ENCODE assay signal across 19 cellular contexts in the genomic region with DNA sequence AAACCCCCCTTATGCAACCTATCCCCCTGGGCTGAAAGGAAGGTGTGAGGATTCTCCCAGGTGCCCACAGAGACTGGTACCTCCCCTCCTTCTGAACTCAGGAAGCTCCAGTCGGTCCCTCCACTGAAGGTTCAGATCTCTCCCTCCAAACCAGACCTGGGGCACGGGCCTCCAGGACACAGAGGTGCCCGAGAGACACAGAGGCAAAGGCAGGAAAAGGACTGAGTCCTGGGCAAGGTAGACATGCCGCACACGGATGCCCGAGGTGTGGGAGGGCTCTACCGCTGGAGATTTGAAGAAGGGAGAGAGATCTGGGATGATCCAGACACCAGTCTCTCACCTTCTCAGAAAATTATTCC. TPM values are rescaled to one million over a fixed set of nuclear protein-coding genes. Genes with fewer than 3 reads are reported as not detected.
DNase-seq lines count a peak whose midpoint lies in the region; ATAC-seq and TF ChIP-seq lines count a peak whose summit lies in the region.
"Had no signal": no experiment of that assay in that cellular context is flagged by ENCODE, and none has a peak within 500 bp of the region (broad histone marks: within the 10 kb centered on the region; RNA-seq: fewer than 3 reads in every experiment).

No MANE protein-coding gene starts in this region.

- H3K27me3 Mint-ChIP-seq in HFFc6 (ENCODE audit: insufficient read depth) = peaks cover 2% of the 10 kb centered on the region; the same call in 1 of the 2 replicates

- H3K4me3 ChIP-seq in brain microvascular endothelial cell (ENCODE audit: low read depth, low read length) (no peak overlapping the region), osteoblast (ENCODE audit: insufficient read depth, low read length) (peak overlapping the region; percentile 27)

- H3K36me3 Mint-ChIP-seq in HFFc6 (ENCODE audit: low read depth) = no peaks in the 10 kb centered on the region
- H3K36me3 Mint-ChIP-seq: natural killer cell had no signal

- H4K20me1 ChIP-seq in osteoblast (ENCODE audit: insufficient read depth, low read length) = no peaks in the 10 kb centered on the region

- peaks cover 34% of the 10 kb centered on the region for H3K4me1 ChIP-seq in osteoblast (ENCODE audit: insufficient read depth, low read length)

- TF ChIP-seq CTCF in HFFc6 (IDR thresholded peaks at IDR 0.05) (no peak), brain microvascular endothelial cell (IDR thresholded peaks at IDR 0.05; ENCODE audit: low read depth, low read length, missing control alignments) (no peak), osteoblast (IDR thresholded peaks at IDR 0.05; ENCODE audit: extremely low read depth, low read depth, low read length) (no peak)

- H3K27me3 ChIP-seq in brain microvascular endothelial cell (replicated peaks) (peaks cover 4% of the 10 kb centered on the region), osteoblast (ENCODE audit: insufficient read depth, low read length) (no peaks in the 10 kb centered on the region)

- no peaks in the 10 kb centered on the region for H3K9me3 ChIP-seq in osteoblast (ENCODE audit: low read depth, low read length)

- peak overlapping the region; percentile 86 for H3K4me3 Mint-ChIP-seq in HFFc6
- H3K4me3 Mint-ChIP-seq: activated B cell treated with CpG ODN at 0.5 μM for 24 hours, natural killer cell had no signal

- in situ Hi-C loops in brain microvascular endothelial cell (cut with HindIII; ENCODE audit: low pct_ligation_motif_present, low sequenced_read_pairs) = no loop called here

- H3K4me1 Mint-ChIP-seq in HFFc6 (ENCODE audit: low read depth) = peaks cover 45% of the 10 kb centered on the region
- H3K4me1 Mint-ChIP-seq: natural killer cell had no signal

- H3K79me2 ChIP-seq in osteoblast (ENCODE audit: insufficient read depth, low read length) = no peaks in the 10 kb centered on the region

- no peaks in the 10 kb centered on the region for H3K9me3 Mint-ChIP-seq in HFFc6
- H3K9me3 Mint-ChIP-seq: activated B cell treated with CpG ODN at 0.5 μM for 24 hours, natural killer cell had no signal

- DNase-seq in HFFc6 (no peak), brain microvascular endothelial cell (no peak), osteoblast (ENCODE audit: insufficient read length, low spot score, missing footprints) (peak; percentile 72)
- DNase-seq: activated B cell treated with CpG ODN at 0.5 μM for 24 hours; activated CD8-positive, alpha-beta memory T cell treated with anti-CD3 and anti-CD28 coated beads for 24 hours; activated gamma-delta T cell; C1 segment of cervical spinal cord; hippocampal formation; left colon; natural killer cell; NCI-H2107; NCI-H748 treated with DMSO at 0.1 percent for 48 hours; stimulated activated CD4-positive, alpha-beta T cell treated with anti-CD3 and anti-CD28 coated beads, Interleukin-1b, Interleukin-23, amount 100 ng/mL, for 48 hours; substantia nigra; T-helper 1 cell had no signal

- ATAC-seq in HG03159 (IDR thresholded peaks at IDR 0.05; ENCODE audit: unreplicated experiment) = no peak
- ATAC-seq in HG03039 (IDR thresholded peaks at IDR 0.05; ENCODE audit: unreplicated experiment) = no peak
- ATAC-seq in GM18858 (IDR thresholded peaks at IDR 0.05; ENCODE audit: unreplicated experiment) = no peak
- ATAC-seq: left colon, natural killer cell had no signal

- H2AFZ ChIP-seq in osteoblast (ENCODE audit: low read length) = peak overlapping the region; percentile 17

- no peaks in the 10 kb centered on the region for H3K36me3 ChIP-seq in brain microvascular endothelial cell (replicated peaks)
- H3K36me3 ChIP-seq in osteoblast (ENCODE audit: insufficient read depth, low read length) = no peaks in the 10 kb centered on the region

- peak overlapping the region; percentile 66 for H3K4me2 ChIP-seq in osteoblast (ENCODE audit: insufficient read depth, low read length)

- H3K27ac ChIP-seq in brain microvascular endothelial cell (peak overlapping the region; percentile 66), osteoblast (ENCODE audit: low read depth, low read length) (peak overlapping the region; percentile 92)

- peak overlapping the region; percentile 99 for H3K27ac Mint-ChIP-seq in HFFc6
- H3K27ac Mint-ChIP-seq: activated B cell treated with CpG ODN at 0.5 μM for 24 hours, natural killer cell had no signal

RNA-seq across cellular contexts. Expression of gene CEBPE, which starts 3.6 kb away (rescaled TPM):
- total RNA-seq in HFFc6 (2021; fragmentation: NEBNext Ultra II Directional; extraction: Animal tissue kit (Norgen Biotek cat#: 25700)) = not detected
- total RNA-seq in osteoblast = not detected in 2 replicates
- total RNA-seq: dermis blood vessel endothelial cell, left colon, natural killer cell had no signal

RNA-seq across cellular contexts. Expression of gene CIROP, which starts 10.7 kb away (rescaled TPM):
- not detected for total RNA-seq in HFFc6 (2021; fragmentation: NEBNext Ultra II Directional; extraction: Animal tissue kit (Norgen Biotek cat#: 25700))
- under 0.01 TPM in 1 of 2 replicates, not detected in the other for total RNA-seq in osteoblast
- total RNA-seq: activated B cell treated with CpG ODN at 0.5 μM for 24 hours, dermis blood vessel endothelial cell, left colon, natural killer cell had no signal

RNA-seq across cellular contexts. Expression of gene C14orf119, which starts 20.2 kb away (rescaled TPM):
- total RNA-seq in HFFc6 (2021; fragmentation: NEBNext Ultra II Directional; extraction: Animal tissue kit (Norgen Biotek cat#: 25700)) = 100 to 1,000 TPM in 4 of 6 experiments, 10 to 100 TPM in 2; 85.0 to 117 (median 103) TPM
- 41.5 and 43.1 TPM in 2 replicates for total RNA-seq in osteoblast

RNA-seq across cellular contexts. Expression of gene ACIN1, which starts 20.5 kb away (rescaled TPM):
- total RNA-seq in HFFc6 (2021; fragmentation: NEBNext Ultra II Directional; extraction: Animal tissue kit (Norgen Biotek cat#: 25700)) = 100 to 1,000 TPM; 128 to 150 (median 142) TPM
- total RNA-seq in osteoblast = 90.5 and 103 TPM in 2 replicates

RNA-seq across cellular contexts. Expression of gene CDH24, which starts 58.2 kb away (rescaled TPM):
- 10 to 100 TPM in 1 of 6 experiments, 1 to 10 TPM in 5; 6.4 to 11.2 (median 8.3) TPM for total RNA-seq in HFFc6 (2021; fragmentation: NEBNext Ultra II Directional; extraction: Animal tissue kit (Norgen Biotek cat#: 25700))
- total RNA-seq in osteoblast = 3.3 and 3.5 TPM in 2 replicates
